Comparison of ENCODE assay signal across 9 cellular contexts in the genomic region with DNA sequence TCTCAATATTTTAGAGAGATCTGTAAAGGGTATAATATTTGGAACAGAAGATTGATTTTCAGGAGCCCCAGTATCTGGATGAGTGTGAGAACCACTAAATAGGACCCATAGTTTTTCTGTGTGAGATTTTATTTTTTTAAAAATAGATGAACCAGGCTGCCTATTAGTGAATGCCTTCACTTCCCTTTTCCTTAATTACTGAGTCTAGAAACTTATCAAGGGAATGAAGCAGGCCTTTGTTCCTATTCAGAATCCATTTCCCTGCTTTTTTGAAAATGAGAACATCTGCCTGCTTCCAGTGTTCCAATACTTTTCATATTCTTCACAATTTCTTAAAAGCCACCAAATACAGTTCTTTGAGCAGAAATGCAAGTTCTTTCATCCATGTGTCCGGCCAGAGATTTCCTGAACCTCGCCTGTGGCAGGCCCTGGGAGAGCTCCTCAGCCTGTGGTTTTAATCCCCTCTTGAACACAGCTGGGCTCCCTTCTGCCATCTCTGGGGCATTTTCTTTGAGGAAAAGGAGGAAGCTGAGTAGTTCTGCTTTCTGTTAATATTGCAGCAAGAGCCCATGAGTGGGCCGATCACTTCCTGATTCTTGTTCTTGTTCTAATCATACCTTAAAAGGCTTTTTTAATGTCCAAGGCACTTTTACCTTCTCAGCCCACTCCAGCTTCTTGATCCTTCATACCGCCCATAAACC. TPM values are rescaled to one million over a fixed set of nuclear protein-coding genes. Genes with fewer than 3 reads are reported as not detected.
DNase-seq lines count a peak whose midpoint lies in the region; ATAC-seq, FAIRE-seq and TF ChIP-seq lines count a peak whose summit lies in the region.
"Had no signal": no experiment of that assay in that cellular context is flagged by ENCODE, and none has a peak within 500 bp of the region (broad histone marks: within the 10 kb centered on the region; RNA-seq: fewer than 3 reads in every experiment).

No MANE protein-coding gene starts in this region.

- FAIRE-seq in endothelial cell of umbilical vein (lab: Jason Lieb, UNC): peak; percentile 89

- dilution Hi-C loops in endothelial cell of umbilical vein (cut with MboI; ENCODE audit: extremely low pct_ligation_motif_present, low sequenced_read_pairs): no loop called here

- H3K27ac Mint-ChIP-seq in progenitor cell of endocrine pancreas: peak overlapping the region; percentile 66

- CTCF ChIA-PET in endothelial cell of umbilical vein (lab: Charles Lee): interaction anchor here (0.9 to 7.1 kb wide), 9 partner anchors 11 to 63 kb away, joined by 3 to 44 read pairs (median 5); no protein-coding TSS in a partner anchor

- no peak overlapping the region for H3K4me3 Mint-ChIP-seq in progenitor cell of endocrine pancreas (ENCODE audit: low read depth)

- H2AFZ ChIP-seq in endothelial cell of umbilical vein (ENCODE audit: low read depth, low read length): no peak overlapping the region

- H3K4me1 ChIP-seq in endothelial cell of umbilical vein (ENCODE audit: control insufficient read depth, extremely low read depth, insufficient read depth, low read length): peaks cover 49% of the 10 kb centered on the region

- H3K4me2 ChIP-seq in endothelial cell of umbilical vein (ENCODE audit: insufficient read depth, low read length): peak overlapping the region; percentile 71

- peaks cover 0 to 5% of the 10 kb centered on the region in 2 experiments for H3K36me3 ChIP-seq in endothelial cell of umbilical vein (ENCODE audit: control insufficient read depth in 2 of 2, extremely low read depth in 1 of 2, insufficient read depth in 2 of 2, low read length in 2 of 2)

- H3K27me3 Mint-ChIP-seq in progenitor cell of endocrine pancreas: no peaks in the 10 kb centered on the region

- H3K9me3 Mint-ChIP-seq in progenitor cell of endocrine pancreas (ENCODE audit: low read depth): no peaks in the 10 kb centered on the region

- no peaks in the 10 kb centered on the region for H3K9me1 ChIP-seq in endothelial cell of umbilical vein (replicated peaks; ENCODE audit: control insufficient read depth, extremely low read depth, insufficient read depth, low read length)

- peaks cover 96% of the 10 kb centered on the region for H3K79me2 ChIP-seq in endothelial cell of umbilical vein (ENCODE audit: control insufficient read depth, insufficient read depth, low read length)

- H3K27me3 ChIP-seq in endothelial cell of umbilical vein (ENCODE audit: control insufficient read depth in 2 of 2, insufficient read depth in 2 of 2, low read length in 2 of 2): no peaks in the 10 kb centered on the region

- intact Hi-C loops in endothelial cell of umbilical vein (cut with micrococcal nuclease): loop anchor here (1.0 kb wide), 1 partner anchor 9 kb away; no protein-coding TSS in a partner anchor

- H3K9ac ChIP-seq in endothelial cell of umbilical vein (replicated peaks; ENCODE audit: extremely low read depth, insufficient read depth, low read length): peak overlapping the region; percentile 36

- H3K4me1 Mint-ChIP-seq in progenitor cell of endocrine pancreas (ENCODE audit: low read depth): peaks cover 17% of the 10 kb centered on the region

- H3K36me3 Mint-ChIP-seq in progenitor cell of endocrine pancreas (ENCODE audit: insufficient read depth): peaks cover 2% of the 10 kb centered on the region

- ATAC-seq in GM18861 (IDR thresholded peaks at IDR 0.05; ENCODE audit: unreplicated experiment) (no peak), GM21360 (IDR thresholded peaks at IDR 0.05; ENCODE audit: unreplicated experiment) (no peak), HG03342 (IDR thresholded peaks at IDR 0.05; ENCODE audit: unreplicated experiment) (no peak)
- no peak for ATAC-seq in stimulated activated naive CD8-positive, alpha-beta T cell treated with anti-CD3 and anti-CD28 coated beads, Interleukin-15, Interleukin-2, amounts not matched to agents 100 U/mL and 50 U/mL, for 24 hours

- H3K27ac ChIP-seq in endothelial cell of umbilical vein (ENCODE audit: insufficient read depth, low read depth, low read length): peak overlapping the region; percentile 60

- H3K9me3 ChIP-seq in endothelial cell of umbilical vein (replicated peaks; ENCODE audit: control insufficient read depth, insufficient read depth, low read length): no peaks in the 10 kb centered on the region

- no peak for TF ChIP-seq POLR2A in endothelial cell of umbilical vein (IDR thresholded peaks at IDR 0.05; ENCODE audit: low read depth, low read length)

- no TSS peak for BruUV-seq in endothelial cell of umbilical vein (replicated peaks; lab: Mats Ljungman, UMichigan)

- peak overlapping the region in 1 of 3 experiments; percentile 20 for H3K4me3 ChIP-seq in endothelial cell of umbilical vein (replicated peaks in 1 of 3; ENCODE audit: insufficient read depth in 1 of 3, low read depth in 1 of 3, low read length in 3 of 3)

- POLR2A ChIA-PET in endothelial cell of umbilical vein (lab: Charles Lee): interaction anchor here (1.3 to 1.5 kb wide), 3 partner anchors 10 to 35 kb away, joined by 4 to 15 read pairs (median 6); no protein-coding TSS in a partner anchor

- DNase-seq in ELR (ENCODE audit: low read depth) (peak; percentile 35), NOMO-1 treated with dmso at 0.1 percent for 144 hours (lab: John Stamatoyannopoulos, UW; ENCODE audit: unreplicated experiment) (peak; percentile 80), endothelial cell of umbilical vein (ENCODE audit: low read depth, low spot score) (peak; percentile 73), progenitor cell of endocrine pancreas (ENCODE audit: low spot score, unreplicated experiment) (no peak)
- DNase-seq in stimulated activated naive CD8-positive, alpha-beta T cell treated with anti-CD3 and anti-CD28 coated beads, Interleukin-15, Interleukin-2, amounts not matched to agents 100 U/mL and 50 U/mL, for 24 hours: no peak

- TF ChIP-seq CTCF in endothelial cell of umbilical vein (IDR thresholded peaks at IDR 0.05; ENCODE audit: extremely low read depth in 1 of 2, insufficient read depth in 1 of 2, low read depth in 1 of 2, low read length in 2 of 2) (no peak), progenitor cell of endocrine pancreas (IDR thresholded peaks at IDR 0.05; ENCODE audit: unreplicated experiment) (no peak)

- no peaks in the 10 kb centered on the region for H4K20me1 ChIP-seq in endothelial cell of umbilical vein (replicated peaks; ENCODE audit: control insufficient read depth, extremely low read depth, insufficient read depth, low read length)

TF ChIP-seq in endothelial cell of umbilical vein, 7 proteins besides CTCF, POLR2A, EP300 and RAD21:
- TF ChIP-seq FOS (IDR thresholded peaks at IDR 0.05; ENCODE audit: borderline replicate concordance, insufficient read depth, low read length) (peak; percentile 8), MYC (IDR thresholded peaks at IDR 0.05; ENCODE audit: low read depth, low read length) (no peak), POLR2AphosphoS5 (IDR thresholded peaks at IDR 0.05; ENCODE audit: insufficient read depth, low read depth, low read length) (peak; percentile 47)
TF ChIP-seq in endothelial cell of umbilical vein: peak in this region for 2.

RNA-seq across cellular contexts. Expression of a gene that starts 4.7 kb away (rescaled TPM):
- total RNA-seq in endothelial cell of umbilical vein: 126 and 128 TPM in 2 replicates
- polyA plus RNA-seq in endothelial cell of umbilical vein: 96.7 and 99.1 TPM in 2 replicates
- polyA plus RNA-seq in endothelial cell of umbilical vein (2011; cell fraction: cytosol; rRNA removed): 88.4 and 97.4 TPM in 2 replicates
- 100 and 105 TPM in 2 replicates for polyA plus RNA-seq in endothelial cell of umbilical vein (2011; cell fraction: nucleus; rRNA removed)
- 39.8 and 70.3 TPM in 2 replicates for polyA plus RNA-seq in endothelial cell of umbilical vein (2012)
- polyA minus RNA-seq in endothelial cell of umbilical vein: 157 and 160 TPM in 2 replicates
- 11.4 TPM for polyA minus RNA-seq in endothelial cell of umbilical vein (2011; cell fraction: cytosol; rRNA and poly(A)+ RNA removed)
- 113 and 127 TPM in 2 replicates for polyA minus RNA-seq in endothelial cell of umbilical vein (2011; cell fraction: nucleus; rRNA and poly(A)+ RNA removed)
- total RNA-seq in progenitor cell of endocrine pancreas: 17.2 and 18.4 TPM in 2 replicates

RNA-seq across cellular contexts. Expression of a gene that starts 53.2 kb away (rescaled TPM):
- not detected in 2 replicates for total RNA-seq in endothelial cell of umbilical vein
- not detected in 2 replicates for polyA plus RNA-seq in endothelial cell of umbilical vein
- not detected in 2 replicates for polyA plus RNA-seq in endothelial cell of umbilical vein (2011; cell fraction: cytosol; rRNA removed)
- polyA plus RNA-seq in endothelial cell of umbilical vein (2011; cell fraction: nucleus; rRNA removed): not detected in 2 replicates
- not detected in 2 replicates for polyA plus RNA-seq in endothelial cell of umbilical vein (2012)
- not detected in 2 replicates for polyA minus RNA-seq in endothelial cell of umbilical vein
- not detected for polyA minus RNA-seq in endothelial cell of umbilical vein (2011; cell fraction: cytosol; rRNA and poly(A)+ RNA removed)
- not detected in 2 replicates for polyA minus RNA-seq in endothelial cell of umbilical vein (2011; cell fraction: nucleus; rRNA and poly(A)+ RNA removed)
- total RNA-seq in progenitor cell of endocrine pancreas: 0.09 TPM in 1 of 2 replicates, not detected in the other
- polyA plus RNA-seq: adipose tissue had no signal

Comparison
In these comparisons a context has a peak if more than half of its experiments do, and no peak if none do; other contexts are left out.
1. DNase-seq: peak in ELR (single experiment), NOMO-1 treated with dmso at 0.1 percent for 144 hours (single experiment) and endothelial cell of umbilical vein (single experiment); none in progenitor cell of endocrine pancreas (single experiment) and stimulated activated naive CD8-positive, alpha-beta T cell treated with anti-CD3 and anti-CD28 coated beads, Interleukin-15, Interleukin-2, amounts not matched to agents 100 U/mL and 50 U/mL, for 24 hours (single experiment).